In genomic region chr15:51307811-51308210, GRCh38 we compare ENCODE assay signal across 16 cellular contexts. TPM values are rescaled to one million over a fixed set of nuclear protein-coding genes. Genes with fewer than 3 reads are reported as not detected.
"Had no signal": no experiment of that assay in that cellular context is flagged by ENCODE, and none has a peak within 500 bp of the region (broad histone marks: within the 10 kb centered on the region; RNA-seq: fewer than 3 reads in every experiment).

No MANE protein-coding gene starts in this region.

- H3K27me3 ChIP-seq: adrenal gland, esophagus muscularis mucosa had no signal

- H3K36me3 ChIP-seq: adrenal gland, esophagus muscularis mucosa, lower lobe of right lung had no signal

- H3K27ac ChIP-seq: adrenal gland, esophagus muscularis mucosa, lower lobe of right lung had no signal

- H3K4me3 Mint-ChIP-seq: activated B cell treated with CpG ODN at 0.5 μM for 24 hours; activated CD8-positive, alpha-beta T cell treated with anti-CD3 and anti-CD28 coated beads for 36 hours; activated naive CD4-positive, alpha-beta T cell treated with anti-CD3 and anti-CD28 coated beads, Interleukin-2, amount 50 U/mL, for 24 hours; activated T-cell treated with anti-CD3 and anti-CD28 coated beads, Interleukin-2, amount 50 U/mL, for 4 hours; neural crest cell had no signal

- H3K9me3 ChIP-seq: adrenal gland, esophagus muscularis mucosa, lower lobe of right lung had no signal

- DNase-seq: activated B cell treated with CpG ODN at 0.5 μM for 24 hours; activated CD4-positive, alpha-beta T cell treated with anti-CD3 and anti-CD28 coated beads for 48 hours; activated CD8-positive, alpha-beta T cell treated with anti-CD3 and anti-CD28 coated beads for 36 hours; activated effector memory CD4-positive, alpha-beta T cell treated with anti-CD3 and anti-CD28 coated beads, Interleukin-2, amount 50 U/mL, for 16 hours; activated T-cell treated with anti-CD3 and anti-CD28 coated beads, Interleukin-2, amount 50 U/mL, for 4 hours; caudate nucleus; foreskin melanocyte; lower lobe of right lung; stimulated activated naive CD8-positive, alpha-beta T cell treated with anti-CD3 and anti-CD28 coated beads, Interleukin-15, Interleukin-2, amounts not matched to agents 100 U/mL and 50 U/mL, for 24 hours; T-helper 2 cell had no signal

- FAIRE-seq: colon had no signal

- H3K27ac Mint-ChIP-seq: activated B cell treated with CpG ODN at 0.5 μM for 24 hours; activated CD8-positive, alpha-beta T cell treated with anti-CD3 and anti-CD28 coated beads for 36 hours; activated naive CD4-positive, alpha-beta T cell treated with anti-CD3 and anti-CD28 coated beads, Interleukin-2, amount 50 U/mL, for 24 hours had no signal

- H3K9me3 Mint-ChIP-seq: activated B cell treated with CpG ODN at 0.5 μM for 24 hours; activated CD8-positive, alpha-beta T cell treated with anti-CD3 and anti-CD28 coated beads for 36 hours; activated naive CD4-positive, alpha-beta T cell treated with anti-CD3 and anti-CD28 coated beads, Interleukin-2, amount 50 U/mL, for 24 hours; activated T-cell treated with anti-CD3 and anti-CD28 coated beads, Interleukin-2, amount 50 U/mL, for 4 hours; neural crest cell had no signal

- H3K4me3 ChIP-seq: adrenal gland, esophagus muscularis mucosa, lower lobe of right lung had no signal

- H3K4me1 Mint-ChIP-seq: activated B cell treated with CpG ODN at 0.5 μM for 24 hours; activated naive CD4-positive, alpha-beta T cell treated with anti-CD3 and anti-CD28 coated beads, Interleukin-2, amount 50 U/mL, for 24 hours had no signal

- H3K36me3 Mint-ChIP-seq: activated naive CD4-positive, alpha-beta T cell treated with anti-CD3 and anti-CD28 coated beads, Interleukin-2, amount 50 U/mL, for 24 hours had no signal

RNA-seq across cellular contexts. Expression of gene CYP19A1, which starts 30.6 kb away (rescaled TPM):
- total RNA-seq: activated CD8-positive, alpha-beta T cell treated with anti-CD3 and anti-CD28 coated beads for 36 hours; neural crest cell; osteocyte had no signal

RNA-seq across cellular contexts. Expression of gene GLDN, which starts 33.6 kb away (rescaled TPM):
- total RNA-seq: activated B cell treated with CpG ODN at 0.5 μM for 24 hours; activated CD8-positive, alpha-beta T cell treated with anti-CD3 and anti-CD28 coated beads for 36 hours; osteocyte had no signal
